8 cellular contexts compared by ENCODE assay signal in genomic region chr9:95494416-95495371, GRCh38. TPM values are rescaled to one million over a fixed set of nuclear protein-coding genes. Genes with fewer than 3 reads are reported as not detected.
DNase-seq lines count a peak whose midpoint lies in the region; ATAC-seq and TF ChIP-seq lines count a peak whose summit lies in the region.

No MANE protein-coding gene starts in this region.

- peak in 1 of 2 donors; percentile 51 for TF ChIP-seq POLR2A in thyroid gland (IDR thresholded peaks at IDR 0.05)

- peak overlapping the region; percentile 86 for H3K4me3 Mint-ChIP-seq in activated naive CD8-positive, alpha-beta T cell treated with anti-CD3 and anti-CD28 coated beads for 36 hours
- H3K4me3 Mint-ChIP-seq in naive thymus-derived CD8-positive, alpha-beta T cell = peak overlapping the region; percentile 76 to 97 (median 91)

- H3K36me3 ChIP-seq in KOPT-K1 (ENCODE audit: insufficient read depth, low read length) (no peaks in the 10 kb centered on the region), thyroid gland (no peaks in the 10 kb centered on the region)

- POLR2A ChIA-PET in naive thymus-derived CD8-positive, alpha-beta T cell (lab: Charles Lee) = interaction anchor here (0.6 to 7.6 kb wide), 9 partner anchors 12 to 724 kb away, joined by 3 to 99 read pairs (median 6); partner anchors contain the start of genes ERCC6L2 and PTCH1

- peaks cover 5% of the 10 kb centered on the region for H3K36me3 Mint-ChIP-seq in activated naive CD8-positive, alpha-beta T cell treated with anti-CD3 and anti-CD28 coated beads for 36 hours
- H3K36me3 Mint-ChIP-seq in naive thymus-derived CD8-positive, alpha-beta T cell = peaks cover 0 to 6% (median 0%) of the 10 kb centered on the region in 3 donors

- DNase-seq in DMS53 treated with DMSO at 0.1 percent for 48 hours (lab: John Stamatoyannopoulos, UW; ENCODE audit: unreplicated experiment) = peak; percentile 78
- DNase-seq in SKM-1 treated with dmso at 0.1 percent for 144 hours (lab: John Stamatoyannopoulos, UW; ENCODE audit: unreplicated experiment) = peak; percentile 36
- peak; percentile 84 for DNase-seq in activated naive CD8-positive, alpha-beta T cell treated with anti-CD3 and anti-CD28 coated beads for 36 hours
- DNase-seq in naive thymus-derived CD8-positive, alpha-beta T cell = peak; percentile 73 to 93 (median 88)
- peak; percentile 93 to 95 for DNase-seq in thyroid gland
- no peak for DNase-seq in NCI-H446 (lab: John Stamatoyannopoulos, UW)

- no peak for TF ChIP-seq CTCF in thyroid gland (IDR thresholded peaks at IDR 0.05)

- peaks cover 62% of the 10 kb centered on the region for H3K4me1 Mint-ChIP-seq in activated naive CD8-positive, alpha-beta T cell treated with anti-CD3 and anti-CD28 coated beads for 36 hours
- H3K4me1 Mint-ChIP-seq in naive thymus-derived CD8-positive, alpha-beta T cell = peaks cover 32 to 85% (median 82%) of the 10 kb centered on the region in 4 donors

- H3K27me3 ChIP-seq in thyroid gland = no peaks in the 10 kb centered on the region

- peak overlapping the region; percentile 96 for H3K27ac Mint-ChIP-seq in activated naive CD8-positive, alpha-beta T cell treated with anti-CD3 and anti-CD28 coated beads for 36 hours
- H3K27ac Mint-ChIP-seq in naive thymus-derived CD8-positive, alpha-beta T cell = peak overlapping the region; percentile 89 to 99 (median 98)

- H3K9me3 Mint-ChIP-seq in activated naive CD8-positive, alpha-beta T cell treated with anti-CD3 and anti-CD28 coated beads for 36 hours = no peaks in the 10 kb centered on the region
- no peaks in the 10 kb centered on the region for H3K9me3 Mint-ChIP-seq in naive thymus-derived CD8-positive, alpha-beta T cell

- intact Hi-C loops in thyroid gland (cut with DNase I) = loop anchor here (5.0 kb wide), 1 partner anchor 32 kb away; no protein-coding TSS in a partner anchor

- WGBS in thyroid gland, 2 donors = 49 to 57% methylated on average over 27 to 29 of the region's 29 CpGs

- H3K4me1 ChIP-seq in thyroid gland = peaks cover 16 to 31% of the 10 kb centered on the region in 2 donors

- H3K4me3 ChIP-seq in thyroid gland (replicated peaks in 1 of 3) = no peak overlapping the region

- H3K27me3 Mint-ChIP-seq in activated naive CD8-positive, alpha-beta T cell treated with anti-CD3 and anti-CD28 coated beads for 36 hours = no peaks in the 10 kb centered on the region
- H3K27me3 Mint-ChIP-seq in naive thymus-derived CD8-positive, alpha-beta T cell = peaks cover 0 to 12% (median 0%) of the 10 kb centered on the region in 5 donors

- ATAC-seq in GM21515 (IDR thresholded peaks at IDR 0.05; ENCODE audit: unreplicated experiment) = peak; percentile 94
- peak; percentile 94 for ATAC-seq in naive thymus-derived CD8-positive, alpha-beta T cell

- no peaks in the 10 kb centered on the region for H3K9me3 ChIP-seq in KOPT-K1 (ENCODE audit: insufficient read depth, low read length, poor library complexity, severe bottlenecking)
- no peaks in the 10 kb centered on the region for H3K9me3 ChIP-seq in thyroid gland

- H3K27ac ChIP-seq in KOPT-K1 (ENCODE audit: low read depth, low read length, poor library complexity, severe bottlenecking) (peak overlapping the region; percentile 90), thyroid gland (peak overlapping the region; percentile 36 to 64 (median 59))

RNA-seq across cellular contexts. Expression of gene PTCH1, which starts 22.1 kb away (rescaled TPM):
- total RNA-seq in activated naive CD8-positive, alpha-beta T cell treated with anti-CD3 and anti-CD28 coated beads for 36 hours = 1 to 10 TPM; 4.8 to 6.1 TPM
- total RNA-seq in naive thymus-derived CD8-positive, alpha-beta T cell = 10 to 100 TPM; 47.7 to 49.6 TPM
- polyA plus RNA-seq in naive thymus-derived CD8-positive, alpha-beta T cell = 10 to 100 TPM; 10.5 to 18.1 (median 17.3) TPM
- total RNA-seq in thyroid gland = 100 to 1,000 TPM in 1 of 4 donors, 10 to 100 TPM in 3; 10.7 to 293 (median 16.3) TPM

Comparison
In these comparisons a context has a peak if more than half of its experiments do, and no peak if none do; other contexts are left out.
1. DNase-seq: peak in DMS53 treated with DMSO at 0.1 percent for 48 hours (single experiment), SKM-1 treated with dmso at 0.1 percent for 144 hours (single experiment), activated naive CD8-positive, alpha-beta T cell treated with anti-CD3 and anti-CD28 coated beads for 36 hours (single experiment), naive thymus-derived CD8-positive, alpha-beta T cell (10 of 10) and thyroid gland (2 of 2); none in NCI-H446 (0 of 2).